ENCODE assay signal across 8 cellular contexts in genomic region chr1:28259935-28260802, GRCh38. TPM values are rescaled to one million over a fixed set of nuclear protein-coding genes. Genes with fewer than 3 reads are reported as not detected.
DNase-seq lines count a peak whose midpoint lies in the region; ATAC-seq and TF ChIP-seq lines count a peak whose summit lies in the region.

No MANE protein-coding gene starts in this region.

- H3K4me3 ChIP-seq in BLaER1 treated with 17β-estradiol and CSF1 and Interleukin-3, amounts not matched to agents 10 nM and 100 nM, result peak overlapping the region; percentile 91 to 100 (median 97)
- H3K4me3 ChIP-seq in OCI-LY3 (ENCODE audit: low read length), result peak overlapping the region; percentile 96
- peak overlapping the region; percentile 87 to 100 (median 98) for H3K4me3 ChIP-seq in heart right ventricle

- peaks cover 46% of the 10 kb centered on the region for H3K4me1 Mint-ChIP-seq in osteocyte (ENCODE audit: unreplicated experiment)

- DNase-seq in HCEC 1CT (peak; percentile 71), amniotic epithelial cell (ENCODE audit: low read depth) (peak; percentile 92), heart right ventricle (peak; percentile 74 to 78), osteocyte (ENCODE audit: extremely low spot score, unreplicated experiment) (peak; percentile 92)

- no peaks in the 10 kb centered on the region for H3K27me3 ChIP-seq in BLaER1 treated with 17β-estradiol and CSF1 and Interleukin-3, amounts not matched to agents 10 nM and 100 nM
- H3K27me3 ChIP-seq in OCI-LY3 (ENCODE audit: low read depth, low read length) (no peaks in the 10 kb centered on the region), heart right ventricle (no peaks in the 10 kb centered on the region)

- peak overlapping the region; percentile 86 to 99 (median 95) for H3K4me2 ChIP-seq in BLaER1 treated with 17β-estradiol and CSF1 and Interleukin-3, amounts not matched to agents 10 nM and 100 nM
- peak overlapping the region; percentile 87 for H3K4me2 ChIP-seq in OCI-LY3 (ENCODE audit: low read length)

- peak overlapping the region; percentile 83 to 93 (median 87) for H3K27ac ChIP-seq in BLaER1 treated with 17β-estradiol and CSF1 and Interleukin-3, amounts not matched to agents 10 nM and 100 nM
- H3K27ac ChIP-seq in OCI-LY3 (ENCODE audit: low read length), result no peak overlapping the region
- H3K27ac ChIP-seq in heart right ventricle, result peak overlapping the region; percentile 47 to 94 (median 86)

- peaks cover 4% of the 10 kb centered on the region for H3K27me3 Mint-ChIP-seq in osteocyte (ENCODE audit: unreplicated experiment)

- WGBS in heart right ventricle, 2 donors, result 1% methylated on average over 52 to 65 of the region's 66 CpGs

- ATAC-seq in heart right ventricle (peak; percentile 54 to 74 (median 69)), GM18858 (IDR thresholded peaks at IDR 0.05; ENCODE audit: unreplicated experiment) (no peak), HG03469 (IDR thresholded peaks at IDR 0.05; ENCODE audit: unreplicated experiment) (no peak)

- peak overlapping the region; percentile 88 for H3K27ac Mint-ChIP-seq in osteocyte (ENCODE audit: unreplicated experiment)

- no peaks in the 10 kb centered on the region for H3K36me3 Mint-ChIP-seq in osteocyte (ENCODE audit: unreplicated experiment)

- H4K20me1 ChIP-seq in BLaER1 treated with 17β-estradiol and CSF1 and Interleukin-3, amounts not matched to agents 10 nM and 100 nM, result peaks cover 46 to 57% (median 55%) of the 10 kb centered on the region in 11 experiments
- no peaks in the 10 kb centered on the region for H4K20me1 ChIP-seq in OCI-LY3 (ENCODE audit: insufficient read depth, low read length)

- peak overlapping the region; percentile 36; the same call in 1 of the 2 replicates for H2AFZ ChIP-seq in OCI-LY3 (ENCODE audit: low read depth, low read length)

- no peaks in the 10 kb centered on the region for H3K9me3 Mint-ChIP-seq in osteocyte (ENCODE audit: unreplicated experiment)

- H3K9ac ChIP-seq in BLaER1 treated with 17β-estradiol and CSF1 and Interleukin-3, amounts not matched to agents 10 nM and 100 nM, result peak overlapping the region; percentile 91 to 97 (median 93)
- peak overlapping the region; percentile 77 for H3K9ac ChIP-seq in OCI-LY3 (ENCODE audit: low read length)

- no peak for TF ChIP-seq CTCF in OCI-LY3 (IDR thresholded peaks at IDR 0.05; ENCODE audit: low read depth, low read length)
- TF ChIP-seq CTCF in heart right ventricle (IDR thresholded peaks at IDR 0.05), result no peak
- TF ChIP-seq CTCF in osteocyte (IDR thresholded peaks at IDR 0.05), result no peak

- no peaks in the 10 kb centered on the region for H3K9me3 ChIP-seq in BLaER1 treated with 17β-estradiol and CSF1 and Interleukin-3, amounts not matched to agents 10 nM and 100 nM (replicated peaks in 1 of 11)
- H3K9me3 ChIP-seq in OCI-LY3 (ENCODE audit: insufficient read depth, low read length) (no peaks in the 10 kb centered on the region), heart right ventricle (no peaks in the 10 kb centered on the region)

- peak overlapping the region; percentile 76 for H3K4me3 Mint-ChIP-seq in osteocyte (ENCODE audit: unreplicated experiment)

- peaks cover 28 to 59% (median 46%) of the 10 kb centered on the region in 10 experiments for H3K4me1 ChIP-seq in BLaER1 treated with 17β-estradiol and CSF1 and Interleukin-3, amounts not matched to agents 10 nM and 100 nM
- H3K4me1 ChIP-seq in OCI-LY3 (ENCODE audit: low read length), result peaks cover 16% of the 10 kb centered on the region
- H3K4me1 ChIP-seq in heart right ventricle, result peaks cover 0 to 46% (median 19%) of the 10 kb centered on the region in 9 donors

- peaks cover 0 to 5% (median 0%) of the 10 kb centered on the region in 11 experiments; a peak in 1 of 22 replicates for H3K36me3 ChIP-seq in BLaER1 treated with 17β-estradiol and CSF1 and Interleukin-3, amounts not matched to agents 10 nM and 100 nM
- H3K36me3 ChIP-seq in OCI-LY3 (replicated peaks; ENCODE audit: low read depth, low read length) (no peaks in the 10 kb centered on the region), heart right ventricle (no peaks in the 10 kb centered on the region)

- peaks cover 19% of the 10 kb centered on the region for H3K79me2 ChIP-seq in OCI-LY3 (ENCODE audit: low read length)

- intact Hi-C loops in heart right ventricle (cut with DNase I), result loop anchor here in 4 of 10 donors (1.0 to 10.0 kb wide), 5 partner anchors 65 to 195 kb away; partner anchors contain the start of genes MED18 (in 3 of the 4) and PHACTR4 (in 2 of the 4)

RNA-seq across cellular contexts. Expression of gene SESN2, which starts 0.9 kb away (rescaled TPM):
- total RNA-seq in heart right ventricle (1 to 10 TPM; 1.9 to 6.0 (median 3.6) TPM), osteocyte (31.8 and 32.1 TPM in 2 replicates)
- polyA plus RNA-seq in heart right ventricle, result 1 to 10 TPM; 2.4 to 7.9 TPM

RNA-seq across cellular contexts. Expression of gene ATP5IF1, which starts 24.2 kb away (rescaled TPM):
- total RNA-seq in heart right ventricle (100 to 1,000 TPM; 255 to 482 (median 420) TPM), osteocyte (112 and 113 TPM in 2 replicates)
- polyA plus RNA-seq in heart right ventricle, result 1,000 to 10,000 TPM in 1 of 2 donors, 100 to 1,000 TPM in 1; 311 to 3,942 TPM

RNA-seq across cellular contexts. Expression of gene DNAJC8, which starts 27.3 kb away (rescaled TPM):
- total RNA-seq in heart right ventricle, result 10 to 100 TPM; 53.9 to 64.5 (median 58.0) TPM
- 10 to 100 TPM; 39.7 to 74.0 TPM for polyA plus RNA-seq in heart right ventricle
- 92.2 and 93.0 TPM in 2 replicates for total RNA-seq in osteocyte

Comparison
In these comparisons a context has a peak if more than half of its experiments do, and no peak if none do; other contexts are left out.
1. ATAC-seq: peak in heart right ventricle (8 of 8); none in GM18858 (single experiment) and HG03469 (single experiment).
2. Peak in every context shown above with its lines, with median percentiles within 50 percentile points of each other: H3K4me3 ChIP-seq and DNase-seq.